Comparison of ENCODE assay signal across 11 cellular contexts in the genomic region with DNA sequence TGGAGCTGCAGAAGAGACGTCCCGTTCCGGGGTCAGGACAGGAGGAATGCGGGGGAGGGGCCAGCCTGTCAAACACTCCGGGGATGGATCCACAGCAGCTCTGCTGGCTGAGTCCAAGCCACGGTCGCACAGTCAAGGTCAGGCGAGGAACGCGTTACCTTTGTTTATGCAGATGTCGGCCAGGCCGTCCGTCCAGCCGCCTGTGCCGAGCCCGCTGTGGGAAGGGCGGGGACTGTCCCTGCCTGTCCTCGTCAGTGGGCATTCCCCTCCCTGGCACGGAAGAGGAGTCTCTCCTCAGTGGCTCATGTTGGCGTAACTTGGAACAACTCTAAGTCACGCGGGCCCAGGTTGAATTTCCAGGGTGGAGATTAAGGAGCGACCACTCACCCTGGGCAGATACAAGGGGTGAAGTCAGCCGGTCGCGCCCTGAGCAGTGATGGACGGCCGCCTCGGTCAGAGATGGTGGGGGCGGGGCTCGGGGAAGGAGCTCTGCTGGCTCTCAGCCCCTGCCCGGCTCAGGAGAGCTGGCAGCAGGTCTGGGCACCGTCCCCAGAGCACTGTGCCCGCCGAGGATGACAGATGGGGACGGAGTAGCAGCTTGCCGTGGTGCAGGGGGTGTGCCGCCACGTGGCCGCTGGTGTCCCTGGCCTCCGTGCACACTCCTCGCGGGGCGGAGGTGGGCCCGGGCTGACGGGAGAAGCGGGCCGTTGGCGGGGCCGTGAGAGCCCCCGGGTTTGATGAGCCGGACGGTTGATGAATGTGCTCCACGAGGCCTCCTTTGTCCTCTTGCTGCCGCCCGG. TPM values are rescaled to one million over a fixed set of nuclear protein-coding genes. Genes with fewer than 3 reads are reported as not detected.
DNase-seq lines count a peak whose midpoint lies in the region; ATAC-seq and TF ChIP-seq lines count a peak whose summit lies in the region.
"Had no signal": no experiment of that assay in that cellular context is flagged by ENCODE, and none has a peak within 500 bp of the region (broad histone marks: within the 10 kb centered on the region; RNA-seq: fewer than 3 reads in every experiment).

No MANE protein-coding gene starts in this region.

- no peak overlapping the region for H2BK5ac ChIP-seq in mesenchymal stem cell (ENCODE audit: low read depth, low read length, poor library complexity, severe bottlenecking)

- H3K9ac ChIP-seq in mesenchymal stem cell (ENCODE audit: low read length): no peak overlapping the region

- DNase-seq in NCI-H1694 treated with DMSO at 0.1 percent for 48 hours (lab: John Stamatoyannopoulos, UW) (peak; percentile 21), NCI-H1694 (lab: John Stamatoyannopoulos, UW) (no peak), coronary artery (ENCODE audit: low spot score) (peak; percentile 85), mesenchymal stem cell (no peak), uterus (peak; percentile 82 to 88), dermis blood vessel endothelial cell (no peak)
- DNase-seq in activated CD4-positive, alpha-beta T cell treated with anti-CD3 and anti-CD28 coated beads, Interleukin-2, amount 50 U/mL, for 1 hour: no peak
- DNase-seq: 8988T; activated naive CD8-positive, alpha-beta T cell treated with anti-CD3 and anti-CD28 coated beads, Interleukin-2, amount 10 ng/mL, durations not matched to agents 7 days and 5 days; NCI-H748 treated with DMSO at 0.1 percent for 48 hours had no signal

- H2BK15ac ChIP-seq in mesenchymal stem cell (ENCODE audit: low read depth, poor library complexity, severe bottlenecking): no peak overlapping the region

- no peak overlapping the region for H2AFZ ChIP-seq in mesenchymal stem cell (ENCODE audit: low read depth, low read length)

- no peak overlapping the region for H3K4me2 ChIP-seq in mesenchymal stem cell (ENCODE audit: low read length, poor library complexity, severe bottlenecking)

- peak overlapping the region; percentile 57 for H3K4me3 ChIP-seq in coronary artery
- H3K4me3 ChIP-seq in mesenchymal stem cell (ENCODE audit: insufficient read depth in 1 of 2, low read depth in 1 of 2, low read length in 2 of 2): no peak overlapping the region
- H3K4me3 ChIP-seq in uterus: peak overlapping the region in 1 of 2 donors; percentile 7

- no peak overlapping the region for H2AK5ac ChIP-seq in mesenchymal stem cell (ENCODE audit: low read length, severe bottlenecking)

- H4K91ac ChIP-seq in mesenchymal stem cell (ENCODE audit: low read length): no peak overlapping the region

- WGBS in mesenchymal stem cell: 70% methylated on average over 55 of the region's 56 CpGs

- peak overlapping the region; percentile 13 for H4K8ac ChIP-seq in mesenchymal stem cell (ENCODE audit: low read length)

- H3K36me3 ChIP-seq in mesenchymal stem cell (ENCODE audit: control insufficient read depth in 1 of 2, insufficient read depth in 2 of 2, low read depth in 1 of 2, low read length in 2 of 2) (peaks cover 0 to 10% of the 10 kb centered on the region in 2 experiments), uterus (no peaks in the 10 kb centered on the region)

- no peaks in the 10 kb centered on the region for H3K79me1 ChIP-seq in mesenchymal stem cell (replicated peaks; ENCODE audit: low read length, poor library complexity, severe bottlenecking)

- H3K18ac ChIP-seq in mesenchymal stem cell (ENCODE audit: low read depth in 1 of 2, low read length in 2 of 2): no peak overlapping the region

- no peak for TF ChIP-seq POLR2A in uterus (IDR thresholded peaks at IDR 0.05)

- intact Hi-C loops in uterus (cut with DNase I; ENCODE audit: low total_unique reads): no loop called here

- TF ChIP-seq CTCF in coronary artery (IDR thresholded peaks at IDR 0.05) (no peak), uterus (IDR thresholded peaks at IDR 0.05) (no peak)

- H3K14ac ChIP-seq in mesenchymal stem cell (ENCODE audit: low read length in 2 of 2): no peak overlapping the region

- H3K23ac ChIP-seq in mesenchymal stem cell (ENCODE audit: low read length in 2 of 2): no peak overlapping the region

- no peak for ATAC-seq in GM18870 (IDR thresholded peaks at IDR 0.05; ENCODE audit: unreplicated experiment)

- no peaks in the 10 kb centered on the region for H3K9me3 ChIP-seq in mesenchymal stem cell (ENCODE audit: control insufficient read depth, low read length)
- H3K9me3 ChIP-seq in uterus: no peaks in the 10 kb centered on the region

- H2BK12ac ChIP-seq in mesenchymal stem cell (ENCODE audit: low read length in 2 of 2): no peak overlapping the region

- H3K4me1 ChIP-seq in mesenchymal stem cell (ENCODE audit: control insufficient read depth, insufficient read depth, low read depth, low read length) (peaks cover 31% of the 10 kb centered on the region), uterus (peaks cover 0 to 29% of the 10 kb centered on the region in 2 donors)

- peaks cover 71 to 78% of the 10 kb centered on the region in 2 experiments for H3K27me3 ChIP-seq in mesenchymal stem cell (ENCODE audit: control insufficient read depth in 1 of 2, insufficient read depth in 1 of 2, low read length in 2 of 2)
- H3K27me3 ChIP-seq in uterus: no peaks in the 10 kb centered on the region

- H3K4ac ChIP-seq in mesenchymal stem cell (ENCODE audit: low read depth in 1 of 2, low read length in 2 of 2): no peak overlapping the region

- H3K27ac ChIP-seq in coronary artery (peak overlapping the region; percentile 84 to 95), mesenchymal stem cell (ENCODE audit: low read length, poor library complexity, severe bottlenecking) (no peak overlapping the region), uterus (peak overlapping the region; percentile 70 to 81)

- H2BK120ac ChIP-seq in mesenchymal stem cell (ENCODE audit: low read depth, low read length): no peak overlapping the region

RNA-seq across cellular contexts. Expression of a gene that starts 7.3 kb away (rescaled TPM):
- polyA plus RNA-seq in mesenchymal stem cell (2013, experiment 1 of 2): 1.2 TPM
- 1.1 TPM for polyA plus RNA-seq in mesenchymal stem cell (2013, experiment 2 of 2)
- total RNA-seq in uterus (10 to 100 TPM in 3 of 4 donors, 1 to 10 TPM in 1; 6.8 to 94.5 (median 27.6) TPM), dermis blood vessel endothelial cell (0.05 and 0.17 TPM in 2 replicates)

Comparison
In these comparisons a context has a peak if more than half of its experiments do, and no peak if none do; other contexts are left out.
1. DNase-seq: peak in NCI-H1694 treated with DMSO at 0.1 percent for 48 hours (single experiment), coronary artery (single experiment) and uterus (2 of 2); none in NCI-H1694 (single experiment), mesenchymal stem cell (single experiment), dermis blood vessel endothelial cell (single experiment) and activated CD4-positive, alpha-beta T cell treated with anti-CD3 and anti-CD28 coated beads, Interleukin-2, amount 50 U/mL, for 1 hour (single experiment).